In the genomic region with DNA sequence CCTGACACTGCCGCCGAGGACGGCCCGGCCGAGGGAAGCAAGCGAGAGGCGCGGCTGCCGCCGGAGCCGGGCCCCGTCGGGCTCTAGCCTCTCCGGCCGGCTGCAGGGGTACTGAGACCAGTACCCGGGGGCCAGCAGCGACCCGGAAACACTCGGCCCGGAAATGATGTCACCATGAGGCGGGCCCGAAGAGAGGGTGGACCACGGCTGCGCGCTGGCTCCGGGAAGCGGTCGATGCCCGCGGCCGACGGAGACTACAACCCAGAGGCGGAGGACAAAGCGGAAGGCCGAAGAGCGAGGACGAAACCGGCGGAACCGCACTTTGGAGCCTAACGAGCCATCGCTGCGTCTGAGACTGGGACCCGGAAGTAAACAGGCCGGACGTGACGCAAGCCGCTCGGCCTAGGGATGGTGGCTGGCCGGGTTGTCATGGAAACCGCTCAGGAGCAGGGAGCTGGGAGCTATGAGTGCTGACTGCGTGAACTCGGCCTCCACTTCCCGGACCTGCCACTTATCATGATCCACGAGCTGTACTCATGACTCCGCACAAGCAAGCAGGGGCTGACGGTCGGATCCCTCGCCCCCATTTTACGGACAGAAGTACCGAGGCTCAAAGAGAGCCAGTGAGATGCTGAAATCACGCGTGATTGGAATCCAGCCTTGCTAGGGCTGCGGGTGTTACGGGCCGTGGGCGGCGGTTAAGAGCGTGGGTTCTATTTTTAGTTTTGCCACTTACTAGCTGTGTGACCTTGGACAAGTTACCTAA, we compare ENCODE assay signal across 8 cellular contexts. TPM values are rescaled to one million over a fixed set of nuclear protein-coding genes. Genes with fewer than 3 reads are reported as not detected.
DNase-seq lines count a peak whose midpoint lies in the region; ATAC-seq and TF ChIP-seq lines count a peak whose summit lies in the region.

A gene with protein sequence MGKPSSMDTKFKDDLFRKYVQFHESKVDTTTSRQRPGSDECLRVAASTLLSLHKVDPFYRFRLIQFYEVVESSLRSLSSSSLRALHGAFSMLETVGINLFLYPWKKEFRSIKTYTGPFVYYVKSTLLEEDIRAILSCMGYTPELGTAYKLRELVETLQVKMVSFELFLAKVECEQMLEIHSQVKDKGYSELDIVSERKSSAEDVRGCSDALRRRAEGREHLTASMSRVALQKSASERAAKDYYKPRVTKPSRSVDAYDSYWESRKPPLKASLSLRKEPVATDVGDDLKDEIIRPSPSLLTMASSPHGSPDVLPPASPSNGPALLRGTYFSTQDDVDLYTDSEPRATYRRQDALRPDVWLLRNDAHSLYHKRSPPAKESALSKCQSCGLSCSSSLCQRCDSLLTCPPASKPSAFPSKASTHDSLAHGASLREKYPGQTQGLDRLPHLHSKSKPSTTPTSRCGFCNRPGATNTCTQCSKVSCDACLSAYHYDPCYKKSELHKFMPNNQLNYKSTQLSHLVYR (minus strand): TSS at position 150 of the 766 bp plus-strand sequence. CDS start 7,039 bp downstream, outside the sequence.

- peaks cover 21% of the 10 kb centered on the region for H3K4me1 ChIP-seq in mammary epithelial cell (ENCODE audit: insufficient read depth, low read length)

- H3K4me2 ChIP-seq in mammary epithelial cell (ENCODE audit: insufficient read depth, low read depth, low read length), result peak within 1 kb of the TSS; percentile 79

- no peaks in the 10 kb centered on the region for H3K36me3 Mint-ChIP-seq in immature natural killer cell

- peak within 1 kb of the TSS; percentile 99 to 100 (median 100) for H3K4me3 Mint-ChIP-seq in immature natural killer cell

- H2AFZ ChIP-seq in mammary epithelial cell (ENCODE audit: low read depth, low read length), result peak within 1 kb of the TSS; percentile 98

- peak within 1 kb of the TSS; percentile 97 for H3K9ac ChIP-seq in mammary epithelial cell (ENCODE audit: insufficient read depth, low read length)

- no peaks in the 10 kb centered on the region for H3K27me3 ChIP-seq in mammary epithelial cell (ENCODE audit: insufficient read depth, low read length)

- peaks cover 47% of the 10 kb centered on the region for H3K79me2 ChIP-seq in mammary epithelial cell (ENCODE audit: insufficient read depth, low read length)

- in situ Hi-C loops in ACHN (cut with HindIII; ENCODE audit: low pct_ligation_motif_present, low pct_unique_long_range_greater_than_20kb, low sequenced_read_pairs), result no loop called here
- in situ Hi-C loops in mammary epithelial cell (cut with MboI; ENCODE audit: low sequenced_read_pairs in 2 of 2), result no loop called here

- intact Hi-C loops in mammary epithelial cell (cut with micrococcal nuclease), result loop anchor here (1.0 kb wide), 2 partner anchors 13 to 156 kb away; no protein-coding TSS in a partner anchor

- peaks cover 7 to 15% (median 14%) of the 10 kb centered on the region in 3 donors for H3K27me3 Mint-ChIP-seq in immature natural killer cell (ENCODE audit: low read depth in 3 of 3)

- BruUV-seq in mammary epithelial cell (replicated peaks; lab: Mats Ljungman, UMichigan), result TSS peak; percentile 58

- no peaks in the 10 kb centered on the region for H3K9me3 ChIP-seq in mammary epithelial cell (replicated peaks; ENCODE audit: insufficient read depth, low read length)

- dilution Hi-C loops in mammary epithelial cell (cut with HindIII; ENCODE audit: low sequenced_read_pairs), result no loop called here

- ATAC-seq in GM18870 (IDR thresholded peaks at IDR 0.05; ENCODE audit: unreplicated experiment) (peak; percentile 74), HG03108 (IDR thresholded peaks at IDR 0.05; ENCODE audit: unreplicated experiment) (peak; percentile 78)

- peak within 1 kb of the TSS; percentile 100 for H3K27ac Mint-ChIP-seq in immature natural killer cell

- H3K36me3 ChIP-seq in mammary epithelial cell (ENCODE audit: insufficient read depth, low read length), result no peaks in the 10 kb centered on the region

- CTCF ChIA-PET in mammary epithelial cell (lab: Charles Lee; ENCODE audit: low non-redundant PET), result no interaction called here

- no peaks in the 10 kb centered on the region for H3K9me3 Mint-ChIP-seq in immature natural killer cell

- TF ChIP-seq CTCF in WI38 (IDR thresholded peaks at IDR 0.05; ENCODE audit: low read depth, low read length) (no peak), mammary epithelial cell (conservative IDR thresholded peaks at IDR 0.05 in 1 of 2, IDR thresholded peaks at IDR 0.05 in 1 of 2; ENCODE audit: extremely low read depth in 1 of 2, insufficient read depth in 1 of 2, low read depth in 1 of 2, low read length in 2 of 2) (no peak)

- H3K4me3 ChIP-seq in WI38 (ENCODE audit: low read depth, low read length) (peak within 1 kb of the TSS; percentile 92), mammary epithelial cell (replicated peaks in 1 of 3; ENCODE audit: insufficient read depth in 1 of 3, low read depth in 2 of 3, low read length in 3 of 3) (peak within 1 kb of the TSS; percentile 65 to 81 (median 66))

- peak within 1 kb of the TSS; percentile 97 for H3K27ac ChIP-seq in mammary epithelial cell (ENCODE audit: insufficient read depth, low read depth, low read length)

- 0% methylated on average over 8 of the region's 69 CpGs for WGBS in mammary epithelial cell (ENCODE audit: low coverage, missing lambda C conversion rate)

- DNase-seq in ACHN, result peak; percentile 92
- peak; percentile 97 for DNase-seq in NCI-H2227 (lab: John Stamatoyannopoulos, UW; ENCODE audit: unreplicated experiment)
- DNase-seq in mammary epithelial cell, result peak; percentile 91
- DNase-seq in immature natural killer cell, result peak; percentile 96 to 97 (median 97)
- DNase-seq in smooth muscle cell of the brain vasculature (ENCODE audit: low read depth, low spot score), result peak; percentile 84

- no peaks in the 10 kb centered on the region for H4K20me1 ChIP-seq in mammary epithelial cell (ENCODE audit: insufficient read depth, low read length)

- H3K4me1 Mint-ChIP-seq in immature natural killer cell, result peaks cover 36 to 40% of the 10 kb centered on the region in 2 donors

RNA-seq across cellular contexts. Expression of the gene that starts here (rescaled TPM):
- total RNA-seq in mammary epithelial cell, result 1 to 10 TPM; 4.2 to 6.9 TPM
- polyA plus RNA-seq in mammary epithelial cell, result 5.6 TPM
- polyA minus RNA-seq in mammary epithelial cell, result 6.2 TPM
- 1 to 10 TPM; 1.2 to 5.3 (median 2.2) TPM for polyA plus RNA-seq in immature natural killer cell

Comparison
In these comparisons a context has a peak if more than half of its experiments do, and no peak if none do; other contexts are left out.
1. Peak in every context shown above with its lines: DNase-seq, ATAC-seq, H3K4me3 ChIP-seq and H3K27ac ChIP-seq.